ENCODE assay signal across 1 cellular context in genomic region chr11:69696749-69697488, GRCh38.
TF ChIP-seq lines count a peak whose summit lies in the region.

No MANE protein-coding gene starts in this region.

TF ChIP-seq in GM23338, 12 proteins besides CTCF, POLR2A, EP300 and RAD21 (continued from another document):
- TF ChIP-seq, protein P1, sequence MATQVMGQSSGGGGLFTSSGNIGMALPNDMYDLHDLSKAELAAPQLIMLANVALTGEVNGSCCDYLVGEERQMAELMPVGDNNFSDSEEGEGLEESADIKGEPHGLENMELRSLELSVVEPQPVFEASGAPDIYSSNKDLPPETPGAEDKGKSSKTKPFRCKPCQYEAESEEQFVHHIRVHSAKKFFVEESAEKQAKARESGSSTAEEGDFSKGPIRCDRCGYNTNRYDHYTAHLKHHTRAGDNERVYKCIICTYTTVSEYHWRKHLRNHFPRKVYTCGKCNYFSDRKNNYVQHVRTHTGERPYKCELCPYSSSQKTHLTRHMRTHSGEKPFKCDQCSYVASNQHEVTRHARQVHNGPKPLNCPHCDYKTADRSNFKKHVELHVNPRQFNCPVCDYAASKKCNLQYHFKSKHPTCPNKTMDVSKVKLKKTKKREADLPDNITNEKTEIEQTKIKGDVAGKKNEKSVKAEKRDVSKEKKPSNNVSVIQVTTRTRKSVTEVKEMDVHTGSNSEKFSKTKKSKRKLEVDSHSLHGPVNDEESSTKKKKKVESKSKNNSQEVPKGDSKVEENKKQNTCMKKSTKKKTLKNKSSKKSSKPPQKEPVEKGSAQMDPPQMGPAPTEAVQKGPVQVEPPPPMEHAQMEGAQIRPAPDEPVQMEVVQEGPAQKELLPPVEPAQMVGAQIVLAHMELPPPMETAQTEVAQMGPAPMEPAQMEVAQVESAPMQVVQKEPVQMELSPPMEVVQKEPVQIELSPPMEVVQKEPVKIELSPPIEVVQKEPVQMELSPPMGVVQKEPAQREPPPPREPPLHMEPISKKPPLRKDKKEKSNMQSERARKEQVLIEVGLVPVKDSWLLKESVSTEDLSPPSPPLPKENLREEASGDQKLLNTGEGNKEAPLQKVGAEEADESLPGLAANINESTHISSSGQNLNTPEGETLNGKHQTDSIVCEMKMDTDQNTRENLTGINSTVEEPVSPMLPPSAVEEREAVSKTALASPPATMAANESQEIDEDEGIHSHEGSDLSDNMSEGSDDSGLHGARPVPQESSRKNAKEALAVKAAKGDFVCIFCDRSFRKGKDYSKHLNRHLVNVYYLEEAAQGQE (IDR thresholded peaks at IDR 0.05; ENCODE audit: unreplicated experiment), result no peak
- TF ChIP-seq POLR2AphosphoS5 (IDR thresholded peaks at IDR 0.05; ENCODE audit: low read depth) (no peak; the same call in 1 of the 2 replicates), STAT1 (IDR thresholded peaks at IDR 0.05; ENCODE audit: unreplicated experiment) (no peak)
TF ChIP-seq in GM23338: peak in this region for 0.
